Comparison of ENCODE assay signal across 15 cellular contexts in genomic region chr11:66569076-66569475, GRCh38. TPM values are rescaled to one million over a fixed set of nuclear protein-coding genes. Genes with fewer than 3 reads are reported as not detected.
DNase-seq lines count a peak whose midpoint lies in the region; ATAC-seq and TF ChIP-seq lines count a peak whose summit lies in the region.
"Had no signal": no experiment of that assay in that cellular context is flagged by ENCODE, and none has a peak within 500 bp of the region (broad histone marks: within the 10 kb centered on the region; RNA-seq: fewer than 3 reads in every experiment).

No MANE protein-coding gene starts in this region.

- H3K27ac ChIP-seq in CD4-positive, alpha-beta T cell (ENCODE audit: low read depth, low read length): no peak overlapping the region
- H3K27ac ChIP-seq in MM.1S (ENCODE audit: low read length) (no peak overlapping the region), caudate nucleus (ENCODE audit: low read depth, low read length) (peak overlapping the region; percentile 82), osteoblast (ENCODE audit: low read depth, low read length) (no peak overlapping the region)

- peak overlapping the region; percentile 62 for H2AFZ ChIP-seq in MM.1S (ENCODE audit: low read length)
- no peak overlapping the region for H2AFZ ChIP-seq in osteoblast (ENCODE audit: low read length)

- POLR2A ChIA-PET in CD4-positive, alpha-beta T cell (lab: Charles Lee): interaction anchor here (0.6 to 3.6 kb wide), 8 partner anchors 23 to 274 kb away, joined by 3 to 35 read pairs (median 9); partner anchors contain the start of genes ACTN3, CCDC87, RBM14 and RBM4

- H3F3A ChIP-seq in MM.1S (ENCODE audit: insufficient read depth, low read length): no peaks in the 10 kb centered on the region

- H3K4me3 Mint-ChIP-seq in CD4-positive, alpha-beta T cell: peak overlapping the region; percentile 76
- H3K4me3 Mint-ChIP-seq in Calu3 (ENCODE audit: low read depth, unreplicated experiment): no peak overlapping the region

- H4K20me1 ChIP-seq in MM.1S (ENCODE audit: insufficient read depth, low read length) (no peaks in the 10 kb centered on the region), osteoblast (ENCODE audit: insufficient read depth, low read length) (no peaks in the 10 kb centered on the region)

- no peaks in the 10 kb centered on the region for H3K9me2 ChIP-seq in MM.1S (replicated peaks; ENCODE audit: insufficient read depth, low read length)

- H3K4me3 ChIP-seq in MM.1S (ENCODE audit: low read length) (no peak overlapping the region), osteoblast (ENCODE audit: insufficient read depth, low read length) (no peak overlapping the region)

- intact Hi-C loops in CD4-positive, alpha-beta T cell (cut with DNase I, micrococcal nuclease): no loop called here
- intact Hi-C loops in Calu3 (cut with micrococcal nuclease; ENCODE audit: unreplicated experiment): no loop called here

- H3K27me3 ChIP-seq in CD4-positive, alpha-beta T cell (ENCODE audit: control insufficient read depth, insufficient read depth, low read length): no peaks in the 10 kb centered on the region
- H3K27me3 ChIP-seq in MM.1S (replicated peaks; ENCODE audit: insufficient read depth, low read length): peaks cover 54% of the 10 kb centered on the region
- peaks cover 4% of the 10 kb centered on the region for H3K27me3 ChIP-seq in osteoblast (ENCODE audit: insufficient read depth, low read length)
- H3K27me3 ChIP-seq: BE2C had no signal

- H3K4me2 ChIP-seq in MM.1S (ENCODE audit: low read depth, low read length): no peak overlapping the region
- peak overlapping the region; percentile 85 for H3K4me2 ChIP-seq in osteoblast (ENCODE audit: insufficient read depth, low read length)

- DNase-seq in CD4-positive, alpha-beta T cell: no peak
- DNase-seq in MM.1S (no peak), caudate nucleus (lab: John Stamatoyannopoulos, UW) (no peak), osteoblast (ENCODE audit: insufficient read length, low spot score, missing footprints) (peak; percentile 58), Calu3 (no peak), activated gamma-delta T cell (lab: John Stamatoyannopoulos, UW) (no peak), NCI-H2171 treated with DMSO at 0.1 percent for 48 hours (lab: John Stamatoyannopoulos, UW) (no peak)
- DNase-seq: NCI-H1436 treated with DMSO at 0.1 percent for 48 hours; NK-92 treated with Interleukin-12 subunit alpha and Interleukin-12 subunit beta, amount 100 ng/mL, for 24 hours had no signal

- no peaks in the 10 kb centered on the region for H3K79me2 ChIP-seq in MM.1S (ENCODE audit: low read length)
- H3K79me2 ChIP-seq in osteoblast (ENCODE audit: insufficient read depth, low read length): no peaks in the 10 kb centered on the region

- no peaks in the 10 kb centered on the region for H3K4me1 Mint-ChIP-seq in CD4-positive, alpha-beta T cell (ENCODE audit: low read depth)
- no peaks in the 10 kb centered on the region for H3K4me1 Mint-ChIP-seq in Calu3 (ENCODE audit: low read depth, unreplicated experiment)

- no peaks in the 10 kb centered on the region for H3K4me1 ChIP-seq in MM.1S (ENCODE audit: low read length)
- H3K4me1 ChIP-seq in osteoblast (ENCODE audit: insufficient read depth, low read length): peaks cover 5% of the 10 kb centered on the region
- H3K4me1 ChIP-seq: BE2C had no signal

- CTCF ChIA-PET in CD4-positive, alpha-beta T cell (lab: Charles Lee): interaction anchor here (1.2 to 1.6 kb wide), 2 partner anchors 23 to 110 kb away, joined by 3 to 4 read pairs; partner anchors contain the start of gene CCDC87
- CTCF ChIA-PET in Calu3 (lab: Charles Lee): no interaction called here

- no TSS peak for BruUV-seq in Calu3 (replicated peaks; lab: Mats Ljungman, UMichigan)

- H3K9me3 ChIP-seq in CD4-positive, alpha-beta T cell (ENCODE audit: control insufficient read depth, low read length): no peaks in the 10 kb centered on the region
- H3K9me3 ChIP-seq in MM.1S (replicated peaks; ENCODE audit: insufficient read depth, low read length) (no peaks in the 10 kb centered on the region), osteoblast (ENCODE audit: low read depth, low read length) (no peaks in the 10 kb centered on the region)
- H3K9me3 ChIP-seq: BE2C, lower lobe of right lung had no signal

- H3K9me3 Mint-ChIP-seq in CD4-positive, alpha-beta T cell: no peaks in the 10 kb centered on the region
- no peaks in the 10 kb centered on the region for H3K9me3 Mint-ChIP-seq in Calu3 (ENCODE audit: low read depth, unreplicated experiment)
- H3K9me3 Mint-ChIP-seq: activated CD4-positive, alpha-beta memory T cell treated with anti-CD3 and anti-CD28 coated beads, Interleukin-2, amount 10 ng/mL, durations not matched to agents 7 days and 5 days; activated T-helper 1 cell treated with anti-CD3 and anti-CD28 coated beads, Interleukin-12 subunit alpha, Interleukin-12 subunit beta, Interleukin-2, Interleukin-4 antibody, amounts not matched to agents 30 ng/mL and 10 ng/mL and 1 ng/mL, durations not matched to agents 14 hours and 24 hours and 36 hours had no signal

- no peaks in the 10 kb centered on the region for H3K36me3 ChIP-seq in MM.1S (replicated peaks; ENCODE audit: insufficient read depth, low read length)
- no peaks in the 10 kb centered on the region for H3K36me3 ChIP-seq in osteoblast (ENCODE audit: insufficient read depth, low read length)
- H3K36me3 ChIP-seq: BE2C, lower lobe of right lung had no signal

- no peak overlapping the region for H3K9ac ChIP-seq in MM.1S (ENCODE audit: low read length)

- H3K27ac Mint-ChIP-seq in CD4-positive, alpha-beta T cell: no peak overlapping the region
- H3K27ac Mint-ChIP-seq in Calu3 (ENCODE audit: unreplicated experiment): no peak overlapping the region
- H3K27ac Mint-ChIP-seq: activated CD4-positive, alpha-beta memory T cell treated with anti-CD3 and anti-CD28 coated beads, Interleukin-2, amount 10 ng/mL, durations not matched to agents 7 days and 5 days; activated T-helper 1 cell treated with anti-CD3 and anti-CD28 coated beads, Interleukin-12 subunit alpha, Interleukin-12 subunit beta, Interleukin-2, Interleukin-4 antibody, amounts not matched to agents 30 ng/mL and 10 ng/mL and 1 ng/mL, durations not matched to agents 14 hours and 24 hours and 36 hours had no signal

- no peak for ATAC-seq in CD4-positive, alpha-beta T cell (ENCODE audit: poor library complexity)
- no peak for ATAC-seq in GM18867 (IDR thresholded peaks at IDR 0.05; ENCODE audit: unreplicated experiment)

- TF ChIP-seq CTCF in CD4-positive, alpha-beta T cell (IDR thresholded peaks at IDR 0.05): no peak
- TF ChIP-seq CTCF in MM.1S (IDR thresholded peaks at IDR 0.05; ENCODE audit: low read length) (no peak), osteoblast (IDR thresholded peaks at IDR 0.05; ENCODE audit: extremely low read depth, low read depth, low read length) (no peak), Calu3 (IDR thresholded peaks at IDR 0.05; ENCODE audit: unreplicated experiment) (no peak)

- H3K27me3 Mint-ChIP-seq in CD4-positive, alpha-beta T cell: peaks cover 12% of the 10 kb centered on the region
- peaks cover 63% of the 10 kb centered on the region for H3K27me3 Mint-ChIP-seq in Calu3 (ENCODE audit: unreplicated experiment)

- H3K36me3 Mint-ChIP-seq in CD4-positive, alpha-beta T cell (ENCODE audit: low read depth): no peaks in the 10 kb centered on the region
- no peaks in the 10 kb centered on the region for H3K36me3 Mint-ChIP-seq in Calu3 (ENCODE audit: insufficient read depth, unreplicated experiment)

RNA-seq across cellular contexts. Expression of gene CTSF, which starts 0.7 kb away (rescaled TPM):
- total RNA-seq in CD4-positive, alpha-beta T cell: 10 to 100 TPM; 16.0 to 16.8 TPM
- total RNA-seq in osteoblast: 41.3 and 45.6 TPM in 2 replicates
- 1.7 TPM in 2 replicates for total RNA-seq in Calu3 (2022)
- total RNA-seq: HT-29 had no signal

RNA-seq across cellular contexts. Expression of gene ACTN3, which starts 22.4 kb away (rescaled TPM):
- total RNA-seq in CD4-positive, alpha-beta T cell: under 1 TPM; 0.14 to 0.22 TPM
- total RNA-seq in osteoblast (under 0.01 TPM in 1 of 2 replicates, not detected in the other), Calu3 (2022) (not detected in 2 replicates)
- total RNA-seq: HT-29 had no signal

RNA-seq across cellular contexts. Expression of gene ZDHHC24, which starts 23.2 kb away (rescaled TPM):
- total RNA-seq in CD4-positive, alpha-beta T cell: 10 to 100 TPM; 17.0 to 18.4 TPM
- total RNA-seq in osteoblast (9.4 and 10.5 TPM in 2 replicates), Calu3 (2022) (15.1 and 17.3 TPM in 2 replicates)

RNA-seq across cellular contexts. Expression of gene CCDC87, which starts 23.8 kb away (rescaled TPM):
- under 1 TPM; 0.22 to 0.25 TPM for total RNA-seq in CD4-positive, alpha-beta T cell
- 0.88 and 1.1 TPM in 2 replicates for total RNA-seq in osteoblast
- total RNA-seq in Calu3 (2022): 0.91 and 1.0 TPM in 2 replicates
- total RNA-seq: activated CD4-positive, alpha-beta memory T cell treated with anti-CD3 and anti-CD28 coated beads, Interleukin-2, amount 10 ng/mL, durations not matched to agents 7 days and 5 days had no signal

RNA-seq across cellular contexts. Expression of gene CCS, which starts 23.9 kb away (rescaled TPM):
- 10 to 100 TPM; 25.4 to 26.3 TPM for total RNA-seq in CD4-positive, alpha-beta T cell
- total RNA-seq in osteoblast (35.8 and 43.3 TPM in 2 replicates), Calu3 (2022) (33.2 and 34.2 TPM in 2 replicates)
